In genomic region chr1:43952731-43953350, GRCh38 we compare ENCODE assay signal across 15 cellular contexts. TPM values are rescaled to one million over a fixed set of nuclear protein-coding genes. Genes with fewer than 3 reads are reported as not detected.
A peak's percentile ranks its signal among the peaks of the same experiment; 100 is the strongest.
DNase-seq lines count a peak whose midpoint lies in the region; TF ChIP-seq lines count a peak whose summit lies in the region.
"Had no signal": no experiment of that assay in that cellular context is flagged by ENCODE, and none has a peak within 500 bp of the region (broad histone marks: within the 10 kb centered on the region; RNA-seq: fewer than 3 reads in every experiment).

No MANE protein-coding gene starts in this region.

- H3K18ac ChIP-seq in H9 (ENCODE audit: insufficient read length, low read depth, low read length), result no peak overlapping the region

- no peaks in the 10 kb centered on the region for H3K9me3 Mint-ChIP-seq in H9
- H3K9me3 Mint-ChIP-seq in dendritic cell treated with granulocyte-macrophage colony-stimulating factor and Interleukin-4, amounts not matched to agents 40 ng/mL and 50 ng/mL, for 4 days, result no peaks in the 10 kb centered on the region
- H3K9me3 Mint-ChIP-seq: activated B cell treated with CpG ODN at 0.5 μM for 24 hours had no signal

- no peaks in the 10 kb centered on the region for H3K79me1 ChIP-seq in H9 (ENCODE audit: insufficient read depth, low read depth, low read length, poor library complexity, severe bottlenecking)

- no peaks in the 10 kb centered on the region for H3K23me2 ChIP-seq in H9 (ENCODE audit: insufficient read length, low read depth, low read length, poor library complexity, severe bottlenecking)

- no peak overlapping the region for H4K8ac ChIP-seq in H9 (replicated peaks; ENCODE audit: insufficient read length, low read depth, low read length)

- H3K36me3 Mint-ChIP-seq in H9 (ENCODE audit: insufficient read depth in 1 of 3, low read depth in 3 of 3), result peaks cover 0 to 18% (median 12%) of the 10 kb centered on the region in 3 experiments; a peak in 5 of 7 replicates
- peaks cover 63% of the 10 kb centered on the region for H3K36me3 Mint-ChIP-seq in dendritic cell treated with granulocyte-macrophage colony-stimulating factor and Interleukin-4, amounts not matched to agents 40 ng/mL and 50 ng/mL, for 4 days (ENCODE audit: low read depth)

- peaks cover 11 to 13% of the 10 kb centered on the region in 2 experiments for H3K4me1 Mint-ChIP-seq in H9
- H3K4me1 Mint-ChIP-seq in dendritic cell treated with granulocyte-macrophage colony-stimulating factor and Interleukin-4, amounts not matched to agents 40 ng/mL and 50 ng/mL, for 4 days (ENCODE audit: low read depth), result peaks cover 38% of the 10 kb centered on the region

- no peak overlapping the region for H4K5ac ChIP-seq in H9 (ENCODE audit: insufficient read length, low read depth, low read length)

- H3K9me3 ChIP-seq in H9 (ENCODE audit: control insufficient read depth, low read depth, low read length) (no peaks in the 10 kb centered on the region), testis (no peaks in the 10 kb centered on the region)
- H3K9me3 ChIP-seq: body of pancreas had no signal

- H3K36me3 ChIP-seq in testis (ENCODE audit: low read depth, missing control alignments), result no peaks in the 10 kb centered on the region

- TF ChIP-seq CTCF in H9 (conservative IDR thresholded peaks at IDR 0.05), result no peak
- TF ChIP-seq CTCF in testis (IDR thresholded peaks at IDR 0.05), result no peak

- no peak overlapping the region for H3K14ac ChIP-seq in H9 (ENCODE audit: insufficient read depth, low read length)

- no peak overlapping the region for H3K4me2 ChIP-seq in H9 (ENCODE audit: insufficient read depth, insufficient read length, low read length)

- H3K79me2 ChIP-seq in H9 (ENCODE audit: insufficient read depth, low read length), result no peaks in the 10 kb centered on the region

- intact Hi-C loops in dendritic cell treated with granulocyte-macrophage colony-stimulating factor and Interleukin-4, amounts not matched to agents 40 ng/mL and 50 ng/mL, for 4 days (cut with micrococcal nuclease), result no loop called here
- intact Hi-C loops in posterior cingulate gyrus (cut with DNase I), result no loop called here
- intact Hi-C loops in testis (cut with DNase I; ENCODE audit: low total_unique reads), result no loop called here

- H4K20me1 ChIP-seq in H9 (ENCODE audit: control insufficient read depth, insufficient read depth, insufficient read length), result no peaks in the 10 kb centered on the region

- WGBS in H9 (ENCODE audit: extremely low coverage, insufficient read length, low lambda C conversion rate), result 100% methylated on average over 1 of the region's 8 CpGs
- WGBS in testis, 2 donors, result 66 to 73% methylated on average over 8 of the region's 8 CpGs

- peak; percentile 91 for DNase-seq in H9
- peak; percentile 100 for DNase-seq in NCI-H2227 treated with DMSO at 0.1 percent for 48 hours (lab: John Stamatoyannopoulos, UW)
- peak in 7 of 10 donors; percentile 50 to 95 (median 73) for DNase-seq in posterior cingulate gyrus
- DNase-seq in hepatic stellate cell (ENCODE audit: low spot score), result no peak
- DNase-seq in T-helper 9 cell, result no peak
- no peak for DNase-seq in DMS153 (lab: John Stamatoyannopoulos, UW)
- DNase-seq in testis, result no peak
- DNase-seq: activated B cell treated with CpG ODN at 0.5 μM for 24 hours; activated T-cell treated with anti-CD3 and anti-CD28 coated beads, Interleukin-2, amount 50 U/mL, for 48 hours; NCI-H146; Right ventricle myocardium superior; stimulated activated CD4-positive, alpha-beta T cell treated with anti-CD3 and anti-CD28 coated beads, Interleukin-12 subunit alpha, Interleukin-12 subunit beta, amount 100 ng/mL, for 4 hours; stimulated activated CD8-positive, alpha-beta memory T cell treated with anti-CD3 and anti-CD28 coated beads, Interleukin-4, amount 100 ng/mL, for 48 hours had no signal

- H3K27ac ChIP-seq in H9 (ENCODE audit: insufficient read length, low read depth, low read length) (no peak overlapping the region), testis (no peak overlapping the region)
- H3K27ac ChIP-seq: body of pancreas had no signal

- H4K91ac ChIP-seq in H9 (ENCODE audit: insufficient read length, low read depth, low read length), result no peak overlapping the region

- no peak for TF ChIP-seq POLR2A in testis (IDR thresholded peaks at IDR 0.05)

- no peak overlapping the region for H2BK5ac ChIP-seq in H9 (ENCODE audit: insufficient read length, low read length)

- no peak overlapping the region for H3K56ac ChIP-seq in H9 (ENCODE audit: insufficient read length, low read depth, low read length)

- H3K4ac ChIP-seq in H9 (ENCODE audit: low read depth, low read length), result no peak overlapping the region

- H2BK20ac ChIP-seq in H9 (ENCODE audit: low read depth, low read length, poor library complexity, severe bottlenecking), result no peak overlapping the region

- H2BK120ac ChIP-seq in H9 (ENCODE audit: low read depth, low read length, poor library complexity, severe bottlenecking), result no peak overlapping the region

- H2BK12ac ChIP-seq in H9 (ENCODE audit: insufficient read length, low read depth, low read length), result no peak overlapping the region

- no peak overlapping the region for H3K4me3 ChIP-seq in testis
- H3K4me3 ChIP-seq: body of pancreas had no signal

- H3T11ph ChIP-seq in H9 (ENCODE audit: low read length), result no peak overlapping the region

- H2BK15ac ChIP-seq in H9 (ENCODE audit: low read depth, low read length), result no peak overlapping the region

- peak overlapping the region in 2 of 3 experiments; percentile 21 to 60; a peak in 2 of 7 replicates for H3K27ac Mint-ChIP-seq in H9
- peak overlapping the region; percentile 25 for H3K27ac Mint-ChIP-seq in dendritic cell treated with granulocyte-macrophage colony-stimulating factor and Interleukin-4, amounts not matched to agents 40 ng/mL and 50 ng/mL, for 4 days
- H3K27ac Mint-ChIP-seq: activated B cell treated with CpG ODN at 0.5 μM for 24 hours had no signal

- no peaks in the 10 kb centered on the region for H3K4me1 ChIP-seq in H9 (ENCODE audit: insufficient read depth, low read length)
- peaks cover 8% of the 10 kb centered on the region for H3K4me1 ChIP-seq in testis

- H3K27me3 ChIP-seq in H9 (ENCODE audit: insufficient read depth, low read length), result no peaks in the 10 kb centered on the region
- no peaks in the 10 kb centered on the region for H3K27me3 ChIP-seq in testis
- H3K27me3 ChIP-seq: body of pancreas had no signal

- no peaks in the 10 kb centered on the region for H3K27me3 Mint-ChIP-seq in H9 (ENCODE audit: low read depth)
- H3K27me3 Mint-ChIP-seq in dendritic cell treated with granulocyte-macrophage colony-stimulating factor and Interleukin-4, amounts not matched to agents 40 ng/mL and 50 ng/mL, for 4 days, result no peaks in the 10 kb centered on the region
- H3K27me3 Mint-ChIP-seq: activated B cell treated with CpG ODN at 0.5 μM for 24 hours had no signal

- H3K9ac ChIP-seq in H9 (ENCODE audit: extremely low read depth, insufficient read length, low read length), result no peak overlapping the region

- no peak overlapping the region for H2AFZ ChIP-seq in H9 (ENCODE audit: low read length)

- H3K4me3 Mint-ChIP-seq in H9, result no peak overlapping the region
- H3K4me3 Mint-ChIP-seq in dendritic cell treated with granulocyte-macrophage colony-stimulating factor and Interleukin-4, amounts not matched to agents 40 ng/mL and 50 ng/mL, for 4 days, result no peak overlapping the region
- H3K4me3 Mint-ChIP-seq: activated B cell treated with CpG ODN at 0.5 μM for 24 hours had no signal

- H3K23ac ChIP-seq in H9 (ENCODE audit: insufficient read length, low read depth, low read length), result no peak overlapping the region

- no peak overlapping the region for H2AK5ac ChIP-seq in H9 (ENCODE audit: insufficient read length, low read length)

RNA-seq across cellular contexts. Expression of gene IPO13, which starts 6.1 kb away (rescaled TPM):
- 22.0 and 24.5 TPM in 2 replicates for total RNA-seq in H9 (2021)
- total RNA-seq in testis, result 10 to 100 TPM; 67.3 to 77.0 TPM
- 138 TPM for polyA plus RNA-seq in testis (ENCODE audit: insufficient read depth, low read depth, low replicate concordance)

RNA-seq across cellular contexts. Expression of gene DPH2, which starts 17.0 kb away (rescaled TPM):
- total RNA-seq in H9 (2021) (74.4 and 79.6 TPM in 2 replicates), testis (10 to 100 TPM; 39.4 to 44.7 TPM)
- polyA plus RNA-seq in testis (ENCODE audit: insufficient read depth, low read depth, low replicate concordance), result 27.6 TPM

RNA-seq across cellular contexts. Expression of gene ARTN, which starts 19.2 kb away (rescaled TPM):
- total RNA-seq in H9 (2021) (10.6 and 11.6 TPM in 2 replicates), testis (1 to 10 TPM; 1.6 to 5.4 TPM)
- polyA plus RNA-seq in testis (ENCODE audit: insufficient read depth, low read depth, low replicate concordance), result 1.9 TPM
- total RNA-seq: Right ventricle myocardium superior had no signal

RNA-seq across cellular contexts. Expression of gene ATP6V0B, which starts 21.9 kb away (rescaled TPM):
- total RNA-seq in H9 (2021) (127 and 131 TPM in 2 replicates), testis (100 to 1,000 TPM; 173 to 222 TPM)
- 102 TPM for polyA plus RNA-seq in testis (ENCODE audit: insufficient read depth, low read depth, low replicate concordance)

RNA-seq across cellular contexts. Expression of gene B4GALT2, which starts 26.2 kb away (rescaled TPM):
- total RNA-seq in H9 (2021), result 70.9 and 74.0 TPM in 2 replicates
- 10 to 100 TPM; 40.9 to 65.9 TPM for total RNA-seq in testis
- polyA plus RNA-seq in testis (ENCODE audit: insufficient read depth, low read depth, low replicate concordance), result 47.7 TPM

Comparison
In these comparisons a context has a peak if more than half of its experiments do, and no peak if none do; other contexts are left out.
1. DNase-seq: peak in H9 (single experiment), NCI-H2227 treated with DMSO at 0.1 percent for 48 hours (single experiment) and posterior cingulate gyrus (7 of 10); none in hepatic stellate cell (single experiment), T-helper 9 cell (single experiment), DMS153 (single experiment) and testis (single experiment).